13 cellular contexts compared by ENCODE assay signal in the genomic region with DNA sequence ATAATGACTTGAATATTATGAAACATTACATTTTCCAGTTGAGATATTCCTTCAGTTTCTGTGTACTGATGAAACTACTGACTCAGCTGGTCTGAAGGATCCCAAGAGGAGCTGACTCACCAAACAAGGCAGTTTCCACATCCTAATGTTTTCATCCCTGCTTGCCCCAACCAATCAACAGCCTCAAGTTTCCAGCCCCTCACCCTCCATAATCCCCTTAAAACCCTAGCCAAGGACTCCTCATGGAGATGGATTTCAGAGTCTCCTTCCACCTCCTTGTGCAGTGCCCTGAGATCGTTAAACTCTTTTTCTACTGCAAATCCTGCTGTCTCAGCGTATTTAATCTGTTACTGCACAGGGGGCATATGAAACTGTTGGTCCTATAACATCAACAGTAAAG.
DNase-seq lines count a peak whose midpoint lies in the region; ATAC-seq and TF ChIP-seq lines count a peak whose summit lies in the region.
"Had no signal": no experiment of that assay in that cellular context is flagged by ENCODE, and none has a peak within 500 bp of the region (broad histone marks: within the 10 kb centered on the region; RNA-seq: fewer than 3 reads in every experiment).

No MANE protein-coding gene starts in this region.

- no peak overlapping the region for H3K4ac ChIP-seq in mesendoderm (ENCODE audit: low read depth, low read length)

- no peaks in the 10 kb centered on the region for H3K9me3 ChIP-seq in mammary epithelial cell (replicated peaks; ENCODE audit: insufficient read depth, low read length)
- H3K9me3 ChIP-seq in sigmoid colon: no peaks in the 10 kb centered on the region
- H3K9me3 ChIP-seq: psoas muscle, uterus had no signal

- H3K18ac ChIP-seq in mesendoderm (ENCODE audit: low read length): no peak overlapping the region

- H2BK5ac ChIP-seq in mesendoderm (ENCODE audit: low read length): no peak overlapping the region

- TF ChIP-seq CTCF in AG09309 (IDR thresholded peaks at IDR 0.05; ENCODE audit: control insufficient read depth, insufficient read depth, low read depth, low read length, missing control alignments): no peak
- TF ChIP-seq CTCF in mammary epithelial cell (conservative IDR thresholded peaks at IDR 0.05 in 1 of 2, IDR thresholded peaks at IDR 0.05 in 1 of 2; ENCODE audit: extremely low read depth in 1 of 2, insufficient read depth in 1 of 2, low read depth in 1 of 2, low read length in 2 of 2): no peak
- TF ChIP-seq CTCF in sigmoid colon (IDR thresholded peaks at IDR 0.05): no peak

- no peaks in the 10 kb centered on the region for H3K27me3 ChIP-seq in mammary epithelial cell (ENCODE audit: insufficient read depth, low read length)
- no peaks in the 10 kb centered on the region for H3K27me3 ChIP-seq in mesendoderm (ENCODE audit: insufficient read depth, low read length, poor library complexity)
- H3K27me3 ChIP-seq in sigmoid colon: no peaks in the 10 kb centered on the region
- H3K27me3 ChIP-seq: uterus had no signal

- no peak for ATAC-seq in HG02798 (IDR thresholded peaks at IDR 0.05; ENCODE audit: poor library complexity, unreplicated experiment)
- ATAC-seq in GM19395 (IDR thresholded peaks at IDR 0.05; ENCODE audit: unreplicated experiment): no peak

- BruUV-seq in mammary epithelial cell (replicated peaks; lab: Mats Ljungman, UMichigan): no TSS peak

- no peak overlapping the region for H3K4me3 ChIP-seq in AG09309 (ENCODE audit: control insufficient read depth, low read depth, low read length)
- no peak overlapping the region for H3K4me3 ChIP-seq in mammary epithelial cell (replicated peaks in 1 of 3; ENCODE audit: insufficient read depth in 1 of 3, low read depth in 2 of 3, low read length in 3 of 3)
- H3K4me3 ChIP-seq in mesendoderm (ENCODE audit: low read length): no peak overlapping the region
- no peak overlapping the region for H3K4me3 ChIP-seq in sigmoid colon
- H3K4me3 ChIP-seq: psoas muscle, uterus had no signal

- DNase-seq in AG09309 (ENCODE audit: low read depth) (peak; percentile 78), LHCN-M2 (ENCODE audit: low read depth) (peak; percentile 89), mammary epithelial cell (peak; percentile 95), mesendoderm (peak; percentile 42), nucleus accumbens (lab: John Stamatoyannopoulos, UW) (no peak), sigmoid colon (no peak)
- DNase-seq: activated CD4-positive, alpha-beta T cell treated with anti-CD3 and anti-CD28 coated beads, Interleukin-2, amount 50 U/mL, for 1 hour; NCI-H510A treated with DMSO at 0.1 percent for 48 hours; psoas muscle; SW 1271; uterus had no signal

- H3K27ac ChIP-seq in mammary epithelial cell (ENCODE audit: insufficient read depth, low read depth, low read length) (peak overlapping the region; percentile 63), mesendoderm (ENCODE audit: low read depth, low read length) (no peak overlapping the region), sigmoid colon (no peak overlapping the region)
- H3K27ac ChIP-seq: psoas muscle, uterus had no signal

- dilution Hi-C loops in mammary epithelial cell (cut with HindIII; ENCODE audit: low sequenced_read_pairs): no loop called here

- peak overlapping the region; percentile 20 for H3K4me2 ChIP-seq in mammary epithelial cell (ENCODE audit: insufficient read depth, low read depth, low read length)
- no peak overlapping the region for H3K4me2 ChIP-seq in mesendoderm (ENCODE audit: low read length)

- no peak overlapping the region for H2AFZ ChIP-seq in mammary epithelial cell (ENCODE audit: low read depth, low read length)

- TF ChIP-seq EP300 in sigmoid colon (IDR thresholded peaks at IDR 0.05): no peak

- H4K20me1 ChIP-seq in mammary epithelial cell (ENCODE audit: insufficient read depth, low read length): no peaks in the 10 kb centered on the region

- H2BK120ac ChIP-seq in mesendoderm (ENCODE audit: low read depth, low read length): no peak overlapping the region

- intact Hi-C loops in mammary epithelial cell (cut with micrococcal nuclease): loop anchor here (5.0 kb wide), 1 partner anchor 327 kb away; no protein-coding TSS in a partner anchor
- intact Hi-C loops in sigmoid colon (cut with DNase I): no loop called here

- CTCF ChIA-PET in mammary epithelial cell (lab: Charles Lee; ENCODE audit: low non-redundant PET): interaction anchor here (1.0 to 1.2 kb wide), 2 partner anchors 10 to 81 kb away, joined by 4 to 6 read pairs; no protein-coding TSS in a partner anchor

- H4K5ac ChIP-seq in mesendoderm (ENCODE audit: low read length): no peak overlapping the region

- no peak overlapping the region for H3K56ac ChIP-seq in mesendoderm (ENCODE audit: low read length)

- H3K79me2 ChIP-seq in mammary epithelial cell (ENCODE audit: insufficient read depth, low read length) (no peaks in the 10 kb centered on the region), mesendoderm (ENCODE audit: control insufficient read depth, insufficient read depth, low read length) (no peaks in the 10 kb centered on the region)

- H2BK15ac ChIP-seq in mesendoderm (replicated peaks; ENCODE audit: low read depth): no peak overlapping the region

- in situ Hi-C loops in mammary epithelial cell (cut with MboI; ENCODE audit: low sequenced_read_pairs in 2 of 2): loop anchor here (5.0 kb wide), 2 partner anchors 77 to 82 kb away; partner anchors contain the start of gene HAO2 (in 1 of the 2)

- WGBS in mammary epithelial cell (ENCODE audit: low coverage, missing lambda C conversion rate): 96% methylated on average over 2 of the region's 2 CpGs
- WGBS in mesendoderm (ENCODE audit: extremely low coverage, insufficient coverage, low lambda C conversion rate): no CpG with 5 or more reads among the region's 2 CpGs
- 65 to 75% methylated on average over 2 of the region's 2 CpGs for WGBS in sigmoid colon, 2 donors

- TF ChIP-seq POLR2A in sigmoid colon (IDR thresholded peaks at IDR 0.05): no peak

- no peak overlapping the region for H2AK5ac ChIP-seq in mesendoderm (ENCODE audit: low read length)

- H4K8ac ChIP-seq in mesendoderm (ENCODE audit: low read depth, low read length): no peak overlapping the region

- H3K36me3 ChIP-seq in mammary epithelial cell (ENCODE audit: insufficient read depth, low read length): no peaks in the 10 kb centered on the region
- no peaks in the 10 kb centered on the region for H3K36me3 ChIP-seq in mesendoderm (ENCODE audit: control insufficient read depth, insufficient read depth, low read length)
- H3K36me3 ChIP-seq in sigmoid colon: no peaks in the 10 kb centered on the region
- H3K36me3 ChIP-seq: uterus had no signal

- H3K23ac ChIP-seq in mesendoderm (ENCODE audit: low read length): no peak overlapping the region

- H3K79me1 ChIP-seq in mesendoderm (ENCODE audit: low read length): no peaks in the 10 kb centered on the region

- no peak overlapping the region for H3K9ac ChIP-seq in mammary epithelial cell (ENCODE audit: insufficient read depth, low read length)
- H3K9ac ChIP-seq in mesendoderm (ENCODE audit: low read length): no peak overlapping the region

- peaks cover 18% of the 10 kb centered on the region for H3K4me1 ChIP-seq in mammary epithelial cell (ENCODE audit: insufficient read depth, low read length)
- H3K4me1 ChIP-seq in mesendoderm (ENCODE audit: control insufficient read depth, low read depth, low read length): no peaks in the 10 kb centered on the region
- H3K4me1 ChIP-seq in sigmoid colon: no peaks in the 10 kb centered on the region
- H3K4me1 ChIP-seq: psoas muscle, uterus had no signal

Comparison
In these comparisons a context has a peak if more than half of its experiments do, and no peak if none do; other contexts are left out.
1. DNase-seq: peak in AG09309 (single experiment), LHCN-M2 (single experiment), mammary epithelial cell (single experiment) and mesendoderm (single experiment); none in nucleus accumbens (0 of 56) and sigmoid colon (single experiment).